28 cellular contexts compared by ENCODE assay signal in the genomic region with DNA sequence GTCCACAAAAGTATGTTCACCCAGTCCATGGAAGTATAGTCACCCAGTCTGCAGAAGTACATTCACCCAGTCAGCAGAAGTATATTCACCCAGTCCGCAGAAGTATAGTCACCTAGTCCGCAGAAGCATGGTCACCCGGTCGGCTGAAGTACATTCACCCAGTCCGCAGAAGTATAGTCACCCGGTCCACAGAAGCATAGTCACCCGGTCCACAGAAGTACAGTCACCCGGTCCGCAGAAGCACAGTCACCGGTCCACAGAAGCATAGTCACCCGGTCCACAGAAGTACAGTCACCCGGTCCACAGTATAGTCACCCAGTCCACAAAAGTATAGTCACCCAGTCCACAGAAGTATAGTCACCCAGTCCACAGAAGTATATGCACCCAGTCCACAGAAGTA. TPM values are rescaled to one million over a fixed set of nuclear protein-coding genes. Genes with fewer than 3 reads are reported as not detected.
"Had no signal": no experiment of that assay in that cellular context is flagged by ENCODE, and none has a peak within 500 bp of the region (broad histone marks: within the 10 kb centered on the region; RNA-seq: fewer than 3 reads in every experiment).

No MANE protein-coding gene starts in this region.

- FAIRE-seq: colon, kidney had no signal

- H3K9me3 Mint-ChIP-seq: immature natural killer cell, mesothelial cell of epicardium had no signal

- H3K27ac ChIP-seq: coronary artery, epithelial cell of prostate, esophagus squamous epithelium, gastrocnemius medialis, heart left ventricle, hepatocyte, left ventricle myocardium inferior, lower lobe of right lung had no signal

- H3K27ac Mint-ChIP-seq: immature natural killer cell, mesothelial cell of epicardium had no signal

- DNase-seq: dermis blood vessel endothelial cell; dorsolateral prefrontal cortex; effector CD4-positive, alpha-beta T cell; effector memory CD4-positive, alpha-beta T cell; erythroblast; esophagus squamous epithelium; foreskin fibroblast; foreskin melanocyte; gastrocnemius medialis; heart left ventricle; hypothalamus; immature natural killer cell; islet precursor cell; kidney; kidney glomerular epithelial cell; left colon; left ventricle myocardium inferior; lower lobe of right lung; mesenchymal stem cell; mucosa of descending colon had no signal

- H3K9me3 ChIP-seq: esophagus squamous epithelium, gastrocnemius medialis, heart left ventricle, left ventricle myocardium inferior, lower lobe of right lung, mucosa of descending colon had no signal

- H3K4me1 ChIP-seq: gastrocnemius medialis, heart left ventricle, left ventricle myocardium inferior, lower lobe of right lung had no signal

- H3K4me1 Mint-ChIP-seq: immature natural killer cell, mesothelial cell of epicardium had no signal

- H3K4me3 ChIP-seq: coronary artery, dorsolateral prefrontal cortex, esophagus squamous epithelium, gastrocnemius medialis, heart left ventricle, hepatocyte, left ventricle myocardium inferior, lower lobe of right lung, mucosa of descending colon had no signal

- H3K4me3 Mint-ChIP-seq: immature natural killer cell, mesothelial cell of epicardium had no signal

- H3K27me3 ChIP-seq: dorsolateral prefrontal cortex, esophagus squamous epithelium, gastrocnemius medialis, heart left ventricle, hepatocyte had no signal

- ATAC-seq: esophagus mucosa, gastrocnemius medialis, heart left ventricle, left colon, left lobe of liver, lower lobe of right lung, mucosa of descending colon had no signal

RNA-seq across cellular contexts. Expression of gene COL9A3, which starts 36.0 kb away (rescaled TPM):
- total RNA-seq: myocyte had no signal
